Comparison of ENCODE assay signal across 8 cellular contexts in the genomic region with DNA sequence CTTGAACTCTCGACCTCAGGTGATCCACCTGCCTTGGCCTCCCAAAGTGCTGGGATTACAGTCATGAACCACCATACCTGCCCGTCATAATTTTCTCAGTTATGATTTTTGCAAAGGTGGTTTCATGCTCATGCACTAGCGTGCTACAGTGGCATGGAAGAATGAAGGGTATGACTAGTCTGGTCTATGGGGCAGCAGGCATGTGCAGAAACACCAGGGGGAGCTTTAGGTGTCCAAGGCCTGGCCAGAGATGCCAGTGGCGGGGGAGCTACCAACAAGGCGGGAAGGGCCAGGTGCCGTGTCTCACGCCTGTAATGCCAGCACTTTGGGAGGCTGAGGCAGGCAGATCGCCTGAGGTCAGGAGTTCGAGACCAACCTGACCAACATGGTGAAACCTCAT. TPM values are rescaled to one million over a fixed set of nuclear protein-coding genes. Genes with fewer than 3 reads are reported as not detected.
DNase-seq lines count a peak whose midpoint lies in the region; ATAC-seq, FAIRE-seq and TF ChIP-seq lines count a peak whose summit lies in the region.
"Not testable (repeated sequence)": the region's sequence is repeated elsewhere in the genome, so short reads cannot be mapped to it uniquely, and the experiment has no call there.

No MANE protein-coding gene starts in this region.

- H3K9ac ChIP-seq in OCI-LY3 (ENCODE audit: low read length); kidney (ENCODE audit: low read length in 2 of 2): not testable (repeated sequence)

- not testable (repeated sequence) for H3K36me3 Mint-ChIP-seq in CD14-positive monocyte

- H3K27me3 Mint-ChIP-seq in CD14-positive monocyte (ENCODE audit: low read depth in 3 of 3), result peaks cover 0 to 12% (median 7%) of the 10 kb centered on the region in 3 donors

- not testable (repeated sequence) for H3K4me2 ChIP-seq in OCI-LY3 (ENCODE audit: low read length)

- H2AFZ ChIP-seq in OCI-LY3 (ENCODE audit: low read depth, low read length), result not testable (repeated sequence)

- H3K27ac Mint-ChIP-seq in CD14-positive monocyte, result not testable (repeated sequence)

- FAIRE-seq in kidney (lab: Jason Lieb, UNC), result not testable (repeated sequence)

- not testable (repeated sequence) for H3K79me2 ChIP-seq in OCI-LY3 (ENCODE audit: low read length)

- not testable (repeated sequence) for H3K4me3 ChIP-seq in OCI-LY3 (ENCODE audit: low read length); WI38 (ENCODE audit: low read depth, low read length); kidney (ENCODE audit: low read length in 2 of 2); aorta (ENCODE audit: low read length in 2 of 2)

- H3K9me3 Mint-ChIP-seq in CD14-positive monocyte, result not testable (repeated sequence)

- H4K20me1 ChIP-seq in OCI-LY3 (ENCODE audit: insufficient read depth, low read length), result not testable (repeated sequence)

- TF ChIP-seq CTCF in CD14-positive monocyte (IDR thresholded peaks at IDR 0.05); kidney (IDR thresholded peaks at IDR 0.05; ENCODE audit: borderline replicate concordance, extremely low read depth, insufficient read depth): not testable (repeated sequence)
- 0 out of 2 replicates have a peak, but pooled peaks have one; percentile 19 for TF ChIP-seq CTCF in GM12874 (IDR thresholded peaks at IDR 0.05; ENCODE audit: insufficient read depth, low read depth, low read length)
- peak; percentile 7; the same call in 1 of the 2 replicates for TF ChIP-seq CTCF in LNCAP (IDR thresholded peaks at IDR 0.05)
- peak; percentile 23; the same call in 1 of the 2 replicates for TF ChIP-seq CTCF in OCI-LY3 (IDR thresholded peaks at IDR 0.05; ENCODE audit: low read depth, low read length)
- TF ChIP-seq CTCF in WI38 (IDR thresholded peaks at IDR 0.05; ENCODE audit: low read depth, low read length), result 0 out of 2 replicates have a peak, but pooled peaks have one; percentile 13

- intact Hi-C loops in CD14-positive monocyte (cut with micrococcal nuclease); kidney (cut with DNase I); aorta (cut with DNase I): not testable (repeated sequence)

- ATAC-seq in aorta (ENCODE audit: low FRiP score), result not testable (repeated sequence)

- DNase-seq in CD14-positive monocyte (ENCODE audit: low spot score) (peak; percentile 34), dermis blood vessel endothelial cell (peak; percentile 9), kidney (peak; percentile 41), aorta (peak; percentile 35 to 36)

- not testable (repeated sequence) for H3K27ac ChIP-seq in OCI-LY3 (ENCODE audit: low read length); kidney (ENCODE audit: low read depth in 2 of 2, low read length in 2 of 2); aorta (ENCODE audit: low read depth in 1 of 2, low read length in 2 of 2)

- H3K4me1 ChIP-seq in OCI-LY3 (ENCODE audit: low read length), result peaks cover 21% of the 10 kb centered on the region
- not testable (repeated sequence) for H3K4me1 ChIP-seq in kidney (ENCODE audit: control insufficient read depth in 1 of 2, insufficient read depth in 1 of 2, low read depth in 1 of 2, low read length in 2 of 2); aorta (ENCODE audit: control insufficient read depth in 1 of 2, insufficient read depth in 2 of 2, low read length in 2 of 2)

- not testable (repeated sequence) for H3K36me3 ChIP-seq in OCI-LY3 (replicated peaks; ENCODE audit: low read depth, low read length); kidney (ENCODE audit: control insufficient read depth in 1 of 2, insufficient read depth in 2 of 2, low read length in 2 of 2); aorta (ENCODE audit: control insufficient read depth in 1 of 2, insufficient read depth in 2 of 2, low read length in 1 of 2)

- H3K4me3 Mint-ChIP-seq in CD14-positive monocyte, result not testable (repeated sequence)

- not testable (repeated sequence) for H3K27me3 ChIP-seq in OCI-LY3 (ENCODE audit: low read depth, low read length); aorta (ENCODE audit: control insufficient read depth in 1 of 2, insufficient read depth in 2 of 2, low read length in 1 of 2)

- H3K9me3 ChIP-seq in OCI-LY3 (ENCODE audit: insufficient read depth, low read length); kidney (ENCODE audit: control insufficient read depth in 1 of 2, low read length in 2 of 2); aorta (ENCODE audit: control insufficient read depth, low read length): not testable (repeated sequence)

- 89 to 93% methylated on average over 9 of the region's 9 CpGs for WGBS in aorta, 2 donors

- peaks cover 12% of the 10 kb centered on the region for H3K4me1 Mint-ChIP-seq in CD14-positive monocyte

RNA-seq across cellular contexts. Expression of gene KLHL25, which starts 7.9 kb away (rescaled TPM):
- polyA plus RNA-seq in CD14-positive monocyte, result under 1 TPM; 0.27 to 0.40 TPM
- 5.4 and 7.9 TPM in 2 replicates for total RNA-seq in dermis blood vessel endothelial cell
- 8.4 TPM for total RNA-seq in kidney
- polyA plus RNA-seq in kidney (ENCODE audit: insufficient read depth, low read depth, low replicate concordance), result 5.3 TPM
- total RNA-seq in aorta, result 1 to 10 TPM; 6.4 to 9.2 TPM
- polyA plus RNA-seq in aorta, result 1 to 10 TPM; 1.8 to 4.9 TPM
